Comparison of ENCODE assay signal across 26 cellular contexts in genomic region chr3:110680365-110680909, GRCh38.
"Had no signal": no experiment of that assay in that cellular context is flagged by ENCODE, and none has a peak within 500 bp of the region (broad histone marks: within the 10 kb centered on the region; RNA-seq: fewer than 3 reads in every experiment).

No MANE protein-coding gene starts in this region.

- DNase-seq: activated CD4-positive, alpha-beta T cell treated with anti-CD3 and anti-CD28 coated beads, Interleukin-2, amount 10 ng/mL, durations not matched to agents 7 days and 5 days; activated CD4-positive, CD25-positive, alpha-beta regulatory T cell treated with anti-CD3 and anti-CD28 coated beads, Interleukin-2, amount 50 U/mL, for 72 hours; activated CD8-positive, alpha-beta T cell treated with anti-CD3 and anti-CD28 coated beads for 36 hours; activated gamma-delta T cell treated with Interleukin-2 at 50 U/mL for 16 hours; activated naive CD4-positive, alpha-beta T cell treated with anti-CD3 and anti-CD28 coated beads, Interleukin-2, amount 50 U/mL, for 16 hours; activated T-cell treated with anti-CD3 and anti-CD28 coated beads, Interleukin-2, amount 50 U/mL, for 4 hours; amniotic stem cell; colonic mucosa; dorsolateral prefrontal cortex; effector memory CD4-positive, alpha-beta T cell; erythroblast; heart left ventricle; hypothalamus; kidney glomerular epithelial cell; left ventricle myocardium inferior; mesendoderm; mucosa of descending colon; ovary; right lobe of liver; stimulated activated CD4-positive, alpha-beta T cell treated with anti-CD3 and anti-CD28 coated beads, Interleukin-2, amount 100 ng/mL, for 48 hours; stimulated activated naive CD4-positive, alpha-beta T cell treated with Interleukin-2 at 50 U/mL for 16 hours; T-helper 2 cell had no signal

- H3K27me3 ChIP-seq: breast epithelium, colonic mucosa, dorsolateral prefrontal cortex, heart left ventricle, neutrophil, ovary, right lobe of liver, tibial nerve had no signal

- H3K36me3 ChIP-seq: breast epithelium, colonic mucosa, heart left ventricle, left ventricle myocardium inferior, neutrophil, ovary, right lobe of liver, tibial nerve had no signal

- H3K4me1 ChIP-seq: breast epithelium, colonic mucosa, heart left ventricle, left ventricle myocardium inferior, tibial nerve had no signal

- H3K4me3 ChIP-seq: breast epithelium, colonic mucosa, dorsolateral prefrontal cortex, heart left ventricle, left ventricle myocardium inferior, lung, mucosa of descending colon, ovary, right lobe of liver, tibial nerve had no signal

- H3K9me3 ChIP-seq: breast epithelium, colonic mucosa, heart left ventricle, left ventricle myocardium inferior, mucosa of descending colon, neutrophil, right lobe of liver, tibial nerve had no signal

- H3K27ac ChIP-seq: breast epithelium, colonic mucosa, dorsolateral prefrontal cortex, heart left ventricle, left ventricle myocardium inferior, neutrophil, ovary, right lobe of liver, tibial nerve had no signal
